8 cellular contexts compared by ENCODE assay signal in genomic region chr2:135797497-135798274, GRCh38. TPM values are rescaled to one million over a fixed set of nuclear protein-coding genes. Genes with fewer than 3 reads are reported as not detected.
A peak's percentile ranks its signal among the peaks of the same experiment; 100 is the strongest.
DNase-seq lines count a peak whose midpoint lies in the region; ATAC-seq and TF ChIP-seq lines count a peak whose summit lies in the region.

No MANE protein-coding gene starts in this region.

- intact Hi-C loops in cardiac septum (cut with DNase I): no loop called here

- H3K9me3 Mint-ChIP-seq in activated naive CD8-positive, alpha-beta T cell treated with anti-CD3 and anti-CD28 coated beads, Interleukin-2, amount 10 ng/mL, durations not matched to agents 7 days and 5 days: peaks cover 15% of the 10 kb centered on the region

- no peaks in the 10 kb centered on the region for H3K27me3 Mint-ChIP-seq in activated naive CD8-positive, alpha-beta T cell treated with anti-CD3 and anti-CD28 coated beads, Interleukin-2, amount 10 ng/mL, durations not matched to agents 7 days and 5 days

- no peak overlapping the region for H3K27ac Mint-ChIP-seq in activated naive CD8-positive, alpha-beta T cell treated with anti-CD3 and anti-CD28 coated beads, Interleukin-2, amount 10 ng/mL, durations not matched to agents 7 days and 5 days

- ATAC-seq in HG02610 (IDR thresholded peaks at IDR 0.05; ENCODE audit: unreplicated experiment): peak; percentile 70
- peak; percentile 75 for ATAC-seq in activated naive CD8-positive, alpha-beta T cell treated with anti-CD3 and anti-CD28 coated beads, Interleukin-2, amount 10 ng/mL, durations not matched to agents 7 days and 5 days (ENCODE audit: low read depth)

- POLR2A ChIA-PET in activated naive CD8-positive, alpha-beta T cell treated with anti-CD3 and anti-CD28 coated beads, Interleukin-2, amount 10 ng/mL, durations not matched to agents 7 days and 5 days (lab: Charles Lee): interaction anchor here (0.6 to 1.8 kb wide), 4 partner anchors 23 to 114 kb away, joined by 3 to 6 read pairs (median 4); partner anchors contain the start of gene UBXN4

- peak; percentile 9 for DNase-seq in NCI-H1105 (lab: John Stamatoyannopoulos, UW)
- peak; percentile 57 for DNase-seq in T follicular helper cell (ENCODE audit: low read depth)
- peak; percentile 78 for DNase-seq in activated naive CD8-positive, alpha-beta T cell treated with anti-CD3 and anti-CD28 coated beads, Interleukin-2, amount 10 ng/mL, durations not matched to agents 7 days and 5 days
- DNase-seq in cardiac septum (ENCODE audit: low spot score): peak; percentile 89
- peak; percentile 79 for DNase-seq in retina
- DNase-seq in NCI-H128 (lab: John Stamatoyannopoulos, UW; ENCODE audit: unreplicated experiment): no peak

- peaks cover 18% of the 10 kb centered on the region for H3K4me1 Mint-ChIP-seq in activated naive CD8-positive, alpha-beta T cell treated with anti-CD3 and anti-CD28 coated beads, Interleukin-2, amount 10 ng/mL, durations not matched to agents 7 days and 5 days

- H3K36me3 Mint-ChIP-seq in activated naive CD8-positive, alpha-beta T cell treated with anti-CD3 and anti-CD28 coated beads, Interleukin-2, amount 10 ng/mL, durations not matched to agents 7 days and 5 days: peaks cover 21% of the 10 kb centered on the region

- no peak overlapping the region for H3K4me3 Mint-ChIP-seq in activated naive CD8-positive, alpha-beta T cell treated with anti-CD3 and anti-CD28 coated beads, Interleukin-2, amount 10 ng/mL, durations not matched to agents 7 days and 5 days

- TF ChIP-seq CTCF in GM12801 (IDR thresholded peaks at IDR 0.05; ENCODE audit: extremely low read depth, insufficient read length): peak; percentile 36

RNA-seq across cellular contexts. Expression of gene LCT, which starts 39.3 kb away (rescaled TPM):
- under 1 TPM; 0.14 to 0.39 TPM for total RNA-seq in activated naive CD8-positive, alpha-beta T cell treated with anti-CD3 and anti-CD28 coated beads, Interleukin-2, amount 10 ng/mL, durations not matched to agents 7 days and 5 days
- total RNA-seq in cardiac septum: not detected

RNA-seq across cellular contexts. Expression of gene UBXN4, which starts 56.0 kb away (rescaled TPM):
- 100 to 1,000 TPM; 103 to 117 TPM for total RNA-seq in activated naive CD8-positive, alpha-beta T cell treated with anti-CD3 and anti-CD28 coated beads, Interleukin-2, amount 10 ng/mL, durations not matched to agents 7 days and 5 days
- 65.6 TPM for total RNA-seq in cardiac septum
